ENCODE assay signal across 8 cellular contexts in the genomic region with DNA sequence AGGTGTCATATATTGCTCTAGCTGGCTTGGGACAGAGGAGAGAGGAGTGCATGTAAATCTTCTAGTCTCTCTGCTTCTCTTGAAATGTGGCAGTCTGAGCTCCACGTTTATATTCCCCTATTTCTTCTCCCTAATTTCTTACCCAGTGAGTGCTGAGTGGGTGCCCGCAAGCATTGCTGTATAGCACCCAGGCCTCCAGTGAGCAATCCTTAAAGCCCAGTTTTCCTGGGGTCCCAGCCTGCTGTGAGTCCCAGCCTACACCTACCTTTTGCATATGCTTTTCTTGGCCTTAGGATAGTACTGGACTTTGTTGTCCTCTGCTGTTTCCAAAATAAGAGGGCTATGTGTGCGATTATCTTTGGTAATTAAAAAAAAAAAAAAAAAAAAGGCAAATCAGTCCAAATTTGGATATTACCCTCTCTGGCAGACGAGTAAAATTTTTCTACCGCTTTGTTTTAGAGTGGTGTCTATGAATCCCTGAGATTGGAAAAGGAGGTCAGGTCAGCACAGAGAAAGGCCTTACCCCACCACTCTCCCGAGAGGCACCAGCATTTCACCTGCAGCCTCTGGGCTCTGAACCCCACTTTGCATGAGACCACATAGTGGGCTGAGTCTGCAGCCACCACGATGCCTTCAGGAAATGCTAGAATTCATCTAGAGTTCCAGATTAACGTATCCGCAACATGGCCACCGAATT. TPM values are rescaled to one million over a fixed set of nuclear protein-coding genes. Genes with fewer than 3 reads are reported as not detected.
DNase-seq lines count a peak whose midpoint lies in the region; ATAC-seq and TF ChIP-seq lines count a peak whose summit lies in the region.

No MANE protein-coding gene starts in this region.

- DNase-seq in foreskin keratinocyte, result no peak
- no peak for DNase-seq in sigmoid colon
- no peak for DNase-seq in NCI-H2196 (lab: John Stamatoyannopoulos, UW; ENCODE audit: unreplicated experiment)
- DNase-seq in KBM-7, result no peak

- peak overlapping the region; percentile 26; the same call in 1 of the 2 replicates for H2AFZ ChIP-seq in OCI-LY3 (ENCODE audit: low read depth, low read length)

- TF ChIP-seq EP300 in sigmoid colon (IDR thresholded peaks at IDR 0.05), result no peak

- TF ChIP-seq POLR2A in GM19193 (IDR thresholded peaks at IDR 0.05; ENCODE audit: extremely low read depth, insufficient read depth, insufficient read length) (peak; percentile 21), sigmoid colon (IDR thresholded peaks at IDR 0.05) (no peak)

- H3K36me3 ChIP-seq in OCI-LY3 (replicated peaks; ENCODE audit: low read depth, low read length), result peaks cover 30% of the 10 kb centered on the region
- no peaks in the 10 kb centered on the region for H3K36me3 ChIP-seq in sigmoid colon

- H3K9ac ChIP-seq in OCI-LY3 (ENCODE audit: low read length), result peak overlapping the region; percentile 96

- H3K4me1 ChIP-seq in OCI-LY3 (ENCODE audit: low read length) (peaks cover 44% of the 10 kb centered on the region), foreskin keratinocyte (peaks cover 18% of the 10 kb centered on the region), sigmoid colon (peaks cover 0 to 13% (median 0%) of the 10 kb centered on the region in 4 donors)

- in situ Hi-C loops in KBM-7 (cut with MboI; ENCODE audit: low pct_unique_long_range_greater_than_20kb, low sequenced_read_pairs), result no loop called here

- H4K20me1 ChIP-seq in OCI-LY3 (ENCODE audit: insufficient read depth, low read length), result peaks cover 30% of the 10 kb centered on the region

- no peak for TF ChIP-seq CTCF in OCI-LY3 (IDR thresholded peaks at IDR 0.05; ENCODE audit: low read depth, low read length)
- TF ChIP-seq CTCF in foreskin keratinocyte (conservative IDR thresholded peaks at IDR 0.05), result no peak
- TF ChIP-seq CTCF in sigmoid colon (IDR thresholded peaks at IDR 0.05), result no peak

- H3K4me3 ChIP-seq in OCI-LY3 (ENCODE audit: low read length) (peak overlapping the region; percentile 90), sigmoid colon (peak overlapping the region; percentile 31 to 50 (median 48))

- 13 to 54% methylated on average over 10 of the region's 10 CpGs for WGBS in sigmoid colon, 2 donors

- intact Hi-C loops in sigmoid colon (cut with DNase I), result loop anchor here (5.0 kb wide), 1 partner anchor 181 kb away; no protein-coding TSS in a partner anchor

- peak overlapping the region; percentile 82 for H3K27ac ChIP-seq in OCI-LY3 (ENCODE audit: low read length)
- peak overlapping the region; percentile 71 for H3K27ac ChIP-seq in foreskin keratinocyte
- H3K27ac ChIP-seq in sigmoid colon, result peak overlapping the region; percentile 66 to 76 (median 73)

- no peaks in the 10 kb centered on the region for H3K9me3 ChIP-seq in OCI-LY3 (ENCODE audit: insufficient read depth, low read length)
- no peaks in the 10 kb centered on the region for H3K9me3 ChIP-seq in sigmoid colon

- peaks cover 64% of the 10 kb centered on the region for H3K79me2 ChIP-seq in OCI-LY3 (ENCODE audit: low read length)

- ATAC-seq in foreskin keratinocyte (no peak), GM19328 (IDR thresholded peaks at IDR 0.05; ENCODE audit: unreplicated experiment) (no peak), GM19452 (IDR thresholded peaks at IDR 0.05; ENCODE audit: unreplicated experiment) (no peak)

- H3K27me3 ChIP-seq in OCI-LY3 (ENCODE audit: low read depth, low read length) (no peaks in the 10 kb centered on the region), foreskin keratinocyte (no peaks in the 10 kb centered on the region), sigmoid colon (no peaks in the 10 kb centered on the region)

- peak overlapping the region; percentile 76 for H3K4me2 ChIP-seq in OCI-LY3 (ENCODE audit: low read length)

RNA-seq across cellular contexts. Expression of a gene that starts 1.1 kb away (rescaled TPM):
- 125 and 146 TPM in 2 replicates for total RNA-seq in foreskin keratinocyte
- polyA plus RNA-seq in foreskin keratinocyte, result 183 and 216 TPM in 2 replicates
- 100 to 1,000 TPM in 1 of 4 donors, 10 to 100 TPM in 3; 39.6 to 156 (median 85.0) TPM for total RNA-seq in sigmoid colon
- polyA plus RNA-seq in sigmoid colon, result 100 to 1,000 TPM; 192 to 407 (median 218) TPM
